In genomic region chr17:82419471-82419995, GRCh38 we compare ENCODE assay signal across 8 cellular contexts. TPM values are rescaled to one million over a fixed set of nuclear protein-coding genes. Genes with fewer than 3 reads are reported as not detected.
DNase-seq lines count a peak whose midpoint lies in the region; ATAC-seq, FAIRE-seq and TF ChIP-seq lines count a peak whose summit lies in the region.

No MANE protein-coding gene starts in this region.

- H3K4me1 ChIP-seq in neural progenitor cell = peaks cover 9% of the 10 kb centered on the region

- H3K79me2 ChIP-seq in neural progenitor cell (ENCODE audit: low read depth) = peaks cover 10% of the 10 kb centered on the region

- H3K27ac ChIP-seq in dorsolateral prefrontal cortex (peak overlapping the region in 4 of 59 donors; percentile 3 to 94 (median 86)), neural progenitor cell (no peak overlapping the region), caudate nucleus (ENCODE audit: low read depth, low read length) (no peak overlapping the region)

- H2AFZ ChIP-seq in neural progenitor cell (replicated peaks) = no peak overlapping the region

- H3K27me3 Mint-ChIP-seq in Calu3 (ENCODE audit: unreplicated experiment) (no peaks in the 10 kb centered on the region), neural progenitor cell (ENCODE audit: insufficient read depth, low read depth) (peaks cover under 1% of the 10 kb centered on the region)

- CTCF ChIA-PET in Calu3 (lab: Charles Lee) = no interaction called here

- no peak for FAIRE-seq in RCC 7860 (lab: Jason Lieb, UNC)

- intact Hi-C loops in Calu3 (cut with micrococcal nuclease; ENCODE audit: unreplicated experiment) = no loop called here
- intact Hi-C loops in dorsolateral prefrontal cortex (cut with DNase I) = loop anchor here (2.0 to 10.0 kb wide), 2 partner anchors 31 to 175 kb away; partner anchors contain the start of gene CYBC1 (in 1 of the 2)

- H3K36me3 Mint-ChIP-seq in Calu3 (ENCODE audit: insufficient read depth, unreplicated experiment) (peaks cover 18% of the 10 kb centered on the region), neural progenitor cell (peaks cover 31% of the 10 kb centered on the region)

- H3K4me3 ChIP-seq in dorsolateral prefrontal cortex (peak overlapping the region in 42 of 59 donors; percentile 58 to 97 (median 87)), neural progenitor cell (peak overlapping the region; percentile 98)

- H3K4me3 Mint-ChIP-seq in Calu3 (ENCODE audit: low read depth, unreplicated experiment) = peak overlapping the region; percentile 72
- peak overlapping the region; percentile 89 for H3K4me3 Mint-ChIP-seq in neural progenitor cell

- no peaks in the 10 kb centered on the region for H3K36me3 ChIP-seq in neural progenitor cell

- H3K27me3 ChIP-seq in dorsolateral prefrontal cortex = no peaks in the 10 kb centered on the region
- H3K27me3 ChIP-seq in neural progenitor cell = peaks cover 5% of the 10 kb centered on the region

- H3K9me3 Mint-ChIP-seq in Calu3 (ENCODE audit: low read depth, unreplicated experiment) (no peaks in the 10 kb centered on the region), neural progenitor cell (peaks cover 22% of the 10 kb centered on the region)

- peak overlapping the region; percentile 85 for H3K4me2 ChIP-seq in neural progenitor cell

- H3K9me3 ChIP-seq in neural progenitor cell (ENCODE audit: low read depth) = no peaks in the 10 kb centered on the region

- no peaks in the 10 kb centered on the region for H3K4me1 Mint-ChIP-seq in Calu3 (ENCODE audit: low read depth, unreplicated experiment)
- H3K4me1 Mint-ChIP-seq in neural progenitor cell = peaks cover 10% of the 10 kb centered on the region

- peaks cover 34% of the 10 kb centered on the region for H4K20me1 ChIP-seq in neural progenitor cell (ENCODE audit: low read depth)

- DNase-seq in Calu3 (no peak), MV-4-11 (lab: John Stamatoyannopoulos, UW) (peak; percentile 57), dorsolateral prefrontal cortex (no peak), neural progenitor cell (ENCODE audit: low spot score) (no peak), RCC 7860 (ENCODE audit: low spot score) (no peak), caudate nucleus (lab: John Stamatoyannopoulos, UW) (no peak)

- ATAC-seq in HG03159 (IDR thresholded peaks at IDR 0.05; ENCODE audit: unreplicated experiment) = no peak
- ATAC-seq in GM21423 (IDR thresholded peaks at IDR 0.05; ENCODE audit: unreplicated experiment) = no peak

- no peak overlapping the region for H3K9ac ChIP-seq in neural progenitor cell

- no peak for TF ChIP-seq CTCF in Calu3 (IDR thresholded peaks at IDR 0.05; ENCODE audit: unreplicated experiment)
- no peak for TF ChIP-seq CTCF in dorsolateral prefrontal cortex (IDR thresholded peaks at IDR 0.05 in 54 of 56, conservative IDR thresholded peaks at IDR 0.05 in 2 of 56; ENCODE audit: low read depth in 1 of 56, partially characterized antibody in 56 of 56)
- no peak for TF ChIP-seq CTCF in neural progenitor cell (IDR thresholded peaks at IDR 0.05)

- H3F3A ChIP-seq in neural progenitor cell (ENCODE audit: low read depth) = peaks cover 6% of the 10 kb centered on the region

- no peak overlapping the region for H3K27ac Mint-ChIP-seq in Calu3 (ENCODE audit: unreplicated experiment)
- no peak overlapping the region for H3K27ac Mint-ChIP-seq in neural progenitor cell

- BruUV-seq in Calu3 (replicated peaks; lab: Mats Ljungman, UMichigan) = TSS peak; percentile 50

RNA-seq across cellular contexts. Expression of gene OGFOD3, which starts 1.1 kb away (rescaled TPM):
- 29.0 and 38.0 TPM in 2 replicates for total RNA-seq in Calu3 (2022)
- 10 to 100 TPM; 20.4 to 48.6 (median 30.7) TPM for total RNA-seq in dorsolateral prefrontal cortex
- total RNA-seq in neural progenitor cell (ENCODE audit: low replicate concordance) = 26.8 and 34.2 TPM in 2 replicates

RNA-seq across cellular contexts. Expression of gene HEXD, which starts 1.4 kb away (rescaled TPM):
- total RNA-seq in Calu3 (2022) (30.7 and 36.0 TPM in 2 replicates), dorsolateral prefrontal cortex (10 to 100 TPM; 15.3 to 59.1 (median 29.4) TPM), neural progenitor cell (ENCODE audit: low replicate concordance) (22.3 and 41.8 TPM in 2 replicates)

RNA-seq across cellular contexts. Expression of gene CYBC1, which starts 31.0 kb away (rescaled TPM):
- total RNA-seq in Calu3 (2022) (78.1 and 80.3 TPM in 2 replicates), dorsolateral prefrontal cortex (100 to 1,000 TPM in 8 of 120 experiments, 10 to 100 TPM in 112; 40.3 to 149 (median 70.2) TPM), neural progenitor cell (ENCODE audit: low replicate concordance) (75.1 and 87.9 TPM in 2 replicates)

RNA-seq across cellular contexts. Expression of gene NARF, which starts 39.0 kb away (rescaled TPM):
- total RNA-seq in Calu3 (2022) (38.1 and 39.4 TPM in 2 replicates), dorsolateral prefrontal cortex (100 to 1,000 TPM in 13 of 120 experiments, 10 to 100 TPM in 107; 56.4 to 136 (median 81.0) TPM), neural progenitor cell (ENCODE audit: low replicate concordance) (154 and 166 TPM in 2 replicates)

RNA-seq across cellular contexts. Expression of gene UTS2R, which starts 48.0 kb away (rescaled TPM):
- not detected in 2 replicates for total RNA-seq in Calu3 (2022)
- total RNA-seq in dorsolateral prefrontal cortex = 1 to 10 TPM in 89 of 120 experiments, under 1 TPM in 26, not detected in 5; 0.43 to 6.8 (median 1.6) TPM
- 0.46 TPM in 1 of 2 replicates, not detected in the other for total RNA-seq in neural progenitor cell (ENCODE audit: low replicate concordance)
